In the genomic region with DNA sequence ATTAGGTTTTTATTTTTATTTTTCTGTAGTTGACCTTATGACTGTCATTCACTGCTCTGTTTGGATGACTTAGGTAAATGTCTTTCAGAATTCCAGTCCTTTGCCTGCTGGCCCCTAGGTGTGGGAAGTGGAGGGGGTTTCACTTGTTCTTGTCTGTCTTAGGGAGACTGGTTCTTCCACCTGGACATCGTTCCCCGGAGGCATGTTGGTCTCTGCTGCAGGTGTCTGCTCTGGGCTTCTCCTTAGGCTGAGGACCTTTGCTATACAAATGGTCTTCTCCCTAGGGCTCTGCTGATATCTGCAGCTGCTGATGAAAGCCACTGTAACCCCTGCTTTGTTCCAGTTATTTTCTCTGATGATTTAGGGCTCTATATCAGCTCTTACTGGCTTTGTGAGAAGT, we compare ENCODE assay signal across 30 cellular contexts.
"Had no signal": no experiment of that assay in that cellular context is flagged by ENCODE, and none has a peak within 500 bp of the region (broad histone marks: within the 10 kb centered on the region; RNA-seq: fewer than 3 reads in every experiment).

No MANE protein-coding gene starts in this region.

- H3K27me3 Mint-ChIP-seq: stimulated activated naive B cell treated with anti-CD40 and anti-IgM and Interleukin-4, amounts not matched to agents 10 μg/mL and 1 μg/mL and 100 μg/mL, for 72 hours had no signal

- H3K36me3 Mint-ChIP-seq: mesothelial cell of epicardium; naive B cell; natural killer cell treated with Interleukin-12 subunit alpha and Interleukin-12 subunit beta and Interleukin-15 and Interleukin-18, amount 100 ng/mL, for 72 hours; stimulated activated naive B cell treated with anti-CD40 and anti-IgM and Interleukin-4, amounts not matched to agents 10 μg/mL and 1 μg/mL and 100 μg/mL, for 72 hours had no signal

- H3K27ac Mint-ChIP-seq: endodermal cell; mesothelial cell of epicardium; naive B cell; natural killer cell treated with Interleukin-12 subunit alpha and Interleukin-12 subunit beta and Interleukin-15 and Interleukin-18, amount 100 ng/mL, for 72 hours; progenitor cell of endocrine pancreas; stimulated activated naive B cell treated with anti-CD40 and anti-IgM and Interleukin-4, amounts not matched to agents 10 μg/mL and 1 μg/mL and 100 μg/mL, for 72 hours; stimulated activated naive CD8-positive, alpha-beta T cell treated with anti-CD3 and anti-CD28 coated beads, Interleukin-15, Interleukin-2, amounts not matched to agents 100 ng/mL and 50 ng/mL, for 24 hours had no signal

- H3K4me1 Mint-ChIP-seq: naive B cell; stimulated activated naive B cell treated with anti-CD40 and anti-IgM and Interleukin-4, amounts not matched to agents 10 μg/mL and 1 μg/mL and 100 μg/mL, for 72 hours had no signal

- H3K27ac ChIP-seq: dorsolateral prefrontal cortex, epithelial cell of prostate, gastrocnemius medialis, neutrophil, pancreas, right lobe of liver, thoracic aorta, tibial nerve, upper lobe of right lung, uterus had no signal

- H3K36me3 ChIP-seq: gastrocnemius medialis, neutrophil, pancreas, right lobe of liver, thoracic aorta, tibial nerve, upper lobe of right lung, uterus had no signal

- DNase-seq: dorsolateral prefrontal cortex; effector CD4-positive, alpha-beta T cell; endodermal cell; foreskin fibroblast; gastrocnemius medialis; head of caudate nucleus; kidney; mesenchymal stem cell; mucosa of descending colon; naive B cell; pancreas; right lobe of liver; small intestine; stimulated activated CD4-positive, alpha-beta T cell treated with anti-CD3 and anti-CD28 coated beads, Interleukin-15, amount 100 ng/mL, for 24 hours; stimulated activated CD4-positive, alpha-beta T cell treated with anti-CD3 and anti-CD28 coated beads, Interleukin-2, amount 100 ng/mL, for 48 hours; stimulated activated naive B cell treated with anti-CD40 and anti-IgM and Interleukin-4, amounts not matched to agents 10 μg/mL and 1 μg/mL and 100 μg/mL, for 72 hours; upper lobe of right lung; uterus had no signal

- FAIRE-seq: kidney, pancreas, small intestine had no signal

- H3K9me3 ChIP-seq: gastrocnemius medialis, mucosa of descending colon, neutrophil, pancreas, right lobe of liver, thoracic aorta, tibial nerve, upper lobe of right lung, uterus had no signal

- ATAC-seq: esophagus mucosa; gastrocnemius medialis; left lobe of liver; mucosa of descending colon; natural killer cell treated with Interleukin-12 subunit alpha and Interleukin-12 subunit beta and Interleukin-15 and Interleukin-18, amount 100 ng/mL, for 72 hours; pancreas; right lobe of liver; stimulated activated naive B cell treated with anti-CD40 and anti-IgM and Interleukin-4, amounts not matched to agents 10 μg/mL and 1 μg/mL and 100 μg/mL, for 72 hours; upper lobe of right lung had no signal

- H3K4me3 ChIP-seq: dorsolateral prefrontal cortex, gastrocnemius medialis, lung, mucosa of descending colon, pancreas, right lobe of liver, thoracic aorta, tibial nerve, upper lobe of right lung, uterus had no signal

- H3K4me3 Mint-ChIP-seq: endodermal cell; mesothelial cell of epicardium; naive B cell; natural killer cell treated with Interleukin-12 subunit alpha and Interleukin-12 subunit beta and Interleukin-15 and Interleukin-18, amount 100 ng/mL, for 72 hours; neural crest cell; stimulated activated naive B cell treated with anti-CD40 and anti-IgM and Interleukin-4, amounts not matched to agents 10 μg/mL and 1 μg/mL and 100 μg/mL, for 72 hours; stimulated activated naive CD8-positive, alpha-beta T cell treated with anti-CD3 and anti-CD28 coated beads, Interleukin-15, Interleukin-2, amounts not matched to agents 100 ng/mL and 50 ng/mL, for 24 hours had no signal

- H3K27me3 ChIP-seq: dorsolateral prefrontal cortex, gastrocnemius medialis, neutrophil, pancreas, right lobe of liver, tibial nerve, upper lobe of right lung, uterus had no signal

- H3K4me1 ChIP-seq: pancreas, right lobe of liver, upper lobe of right lung, uterus had no signal

- H3K9me3 Mint-ChIP-seq: endodermal cell; mesothelial cell of epicardium; natural killer cell treated with Interleukin-12 subunit alpha and Interleukin-12 subunit beta and Interleukin-15 and Interleukin-18, amount 100 ng/mL, for 72 hours; stimulated activated naive B cell treated with anti-CD40 and anti-IgM and Interleukin-4, amounts not matched to agents 10 μg/mL and 1 μg/mL and 100 μg/mL, for 72 hours; stimulated activated naive CD8-positive, alpha-beta T cell treated with anti-CD3 and anti-CD28 coated beads, Interleukin-15, Interleukin-2, amounts not matched to agents 100 ng/mL and 50 ng/mL, for 24 hours had no signal
